In the genomic region with DNA sequence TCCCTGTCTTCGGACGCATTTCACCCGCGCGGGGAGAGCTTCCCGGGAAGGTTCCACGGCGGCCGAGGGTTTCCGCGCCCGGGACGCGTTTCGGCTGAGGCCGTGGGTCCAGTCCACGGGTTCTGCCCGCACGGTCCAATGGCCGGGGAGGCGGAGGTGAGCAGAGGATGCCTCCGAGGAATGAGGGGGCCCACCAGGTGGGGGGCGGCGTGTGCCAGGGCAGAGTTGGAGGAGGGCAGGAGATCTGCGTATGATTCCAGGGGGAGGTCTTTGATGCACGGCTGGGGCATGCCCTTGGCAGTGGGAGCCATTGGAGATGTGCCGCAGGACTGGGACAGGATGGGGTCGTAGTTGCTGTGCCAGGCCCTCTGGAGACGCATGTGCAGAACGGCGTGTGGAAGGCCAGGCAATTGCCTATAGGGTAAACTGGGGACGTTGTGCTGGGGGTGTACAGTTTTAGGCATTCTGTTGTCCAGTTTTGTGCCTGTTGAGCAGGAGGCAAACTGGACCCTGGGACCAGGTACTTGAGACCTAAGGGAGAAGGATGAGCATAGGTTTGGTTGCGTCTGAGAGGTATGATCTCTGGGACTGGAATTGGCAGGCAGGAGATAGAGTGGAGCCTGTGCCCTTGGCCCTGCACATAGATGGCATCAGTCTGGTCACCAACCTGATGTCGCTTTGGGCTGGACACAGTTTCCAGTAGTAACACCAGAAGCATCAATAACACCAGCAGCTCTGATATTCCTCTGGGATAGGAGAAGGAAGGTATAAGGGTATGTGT, we compare ENCODE assay signal across 8 cellular contexts. TPM values are rescaled to one million over a fixed set of nuclear protein-coding genes. Genes with fewer than 3 reads are reported as not detected.
DNase-seq lines count a peak whose midpoint lies in the region; ATAC-seq and TF ChIP-seq lines count a peak whose summit lies in the region.

No MANE protein-coding gene starts in this region.

- peak overlapping the region; percentile 58 for H3K27ac Mint-ChIP-seq in activated CD4-positive, alpha-beta T cell treated with anti-CD3 and anti-CD28 coated beads for 36 hours
- no peak overlapping the region for H3K27ac Mint-ChIP-seq in central memory CD8-positive, alpha-beta T cell (ENCODE audit: low read depth)

- no peaks in the 10 kb centered on the region for H3K27me3 Mint-ChIP-seq in activated CD4-positive, alpha-beta T cell treated with anti-CD3 and anti-CD28 coated beads for 36 hours
- no peaks in the 10 kb centered on the region for H3K27me3 Mint-ChIP-seq in central memory CD8-positive, alpha-beta T cell

- BruUV-seq in Panc1 (replicated peaks; lab: Mats Ljungman, UMichigan) = TSS peak; percentile 41

- H3K27me3 ChIP-seq in Panc1 (ENCODE audit: control insufficient read depth, insufficient read depth, low read length) (no peaks in the 10 kb centered on the region), thymus (ENCODE audit: control insufficient read depth, insufficient read depth) (no peaks in the 10 kb centered on the region)

- intact Hi-C loops in activated CD4-positive, alpha-beta T cell treated with anti-CD3 and anti-CD28 coated beads for 36 hours (cut with DNase I, micrococcal nuclease) = loop anchor here in 1 of 2 experiments (2.0 to 10.0 kb wide), 4 partner anchors 22 to 777 kb away; a partner anchor contains a TSS
- intact Hi-C loops in Panc1 (cut with micrococcal nuclease; ENCODE audit: unreplicated experiment) = no loop called here
- intact Hi-C loops in lower leg skin (cut with DNase I; ENCODE audit: low total_unique reads) = no loop called here

- no peak for TF ChIP-seq POLR2A in lower leg skin (IDR thresholded peaks at IDR 0.05)

- TF ChIP-seq CTCF in Panc1 (IDR thresholded peaks at IDR 0.05) (no peak), lower leg skin (IDR thresholded peaks at IDR 0.05) (no peak)

- no peaks in the 10 kb centered on the region for H3K9me3 Mint-ChIP-seq in activated CD4-positive, alpha-beta T cell treated with anti-CD3 and anti-CD28 coated beads for 36 hours (ENCODE audit: low read depth)
- H3K9me3 Mint-ChIP-seq in central memory CD8-positive, alpha-beta T cell = no peaks in the 10 kb centered on the region

- POLR2A ChIA-PET in activated CD4-positive, alpha-beta T cell treated with anti-CD3 and anti-CD28 coated beads for 36 hours (lab: Charles Lee) = interaction anchor here (0.7 to 1.0 kb wide), 4 partner anchors 27 to 111 kb away, joined by 4 to 5 read pairs (median 4); a partner anchor contains a TSS
- POLR2A ChIA-PET in Panc1 (lab: Charles Lee) = interaction anchor here (0.5 to 1.2 kb wide), 2 partner anchors 66 to 135 kb away, joined by 4 read pairs; a partner anchor contains a TSS

- H3K36me3 Mint-ChIP-seq in activated CD4-positive, alpha-beta T cell treated with anti-CD3 and anti-CD28 coated beads for 36 hours (ENCODE audit: low read depth) = peaks cover 14% of the 10 kb centered on the region
- H3K36me3 Mint-ChIP-seq in central memory CD8-positive, alpha-beta T cell (ENCODE audit: insufficient read depth) = peaks cover 6% of the 10 kb centered on the region

- H3K36me3 ChIP-seq in Panc1 (ENCODE audit: control insufficient read depth, insufficient read depth, low read length) (no peaks in the 10 kb centered on the region; the same call in 1 of the 2 replicates), thymus (ENCODE audit: control insufficient read depth, insufficient read depth) (no peaks in the 10 kb centered on the region)

- peak; percentile 18 for ATAC-seq in activated CD4-positive, alpha-beta T cell treated with anti-CD3 and anti-CD28 coated beads for 36 hours
- ATAC-seq in HG03135 (IDR thresholded peaks at IDR 0.05; ENCODE audit: unreplicated experiment) (peak; percentile 7), Panc1 (peak; percentile 67), HG02588 (IDR thresholded peaks at IDR 0.05; ENCODE audit: unreplicated experiment) (no peak)
- ATAC-seq in central memory CD8-positive, alpha-beta T cell (replicated peaks; ENCODE audit: extremely low read depth, poor library complexity, severe bottlenecking) = no peak

- H3K4me3 Mint-ChIP-seq in activated CD4-positive, alpha-beta T cell treated with anti-CD3 and anti-CD28 coated beads for 36 hours = peak overlapping the region; percentile 84
- H3K4me3 Mint-ChIP-seq in central memory CD8-positive, alpha-beta T cell = peak overlapping the region; percentile 91

- WGBS in lower leg skin, 2 donors = 3 to 5% methylated on average over 10 to 30 of the region's 34 CpGs
- 8% methylated on average over 34 of the region's 34 CpGs for WGBS in thymus

- peaks cover 15% of the 10 kb centered on the region for H3K4me1 ChIP-seq in Panc1 (ENCODE audit: control insufficient read depth, insufficient read depth, low read length)
- H3K4me1 ChIP-seq in thymus (ENCODE audit: control insufficient read depth, insufficient read depth, low read length) = peaks cover 19% of the 10 kb centered on the region

- peak; percentile 63 for DNase-seq in activated CD4-positive, alpha-beta T cell treated with anti-CD3 and anti-CD28 coated beads for 36 hours
- no peak for DNase-seq in activated CD4-positive, alpha-beta T cell treated with anti-CD3 and anti-CD28 coated beads, Interleukin-2, amount 50 U/mL, for 1 hour
- DNase-seq in Panc1 (ENCODE audit: low read depth, low spot score) (no peak), lower leg skin (ENCODE audit: low spot score in 2 of 2) (no peak)
- DNase-seq in central memory CD8-positive, alpha-beta T cell (ENCODE audit: low spot score in 2 of 2) = no peak

- H3K27ac ChIP-seq in Panc1 (ENCODE audit: low read length) (peak overlapping the region; percentile 91), thymus (ENCODE audit: low read depth) (peak overlapping the region; percentile 31)

- in situ Hi-C loops in Panc1 (cut with HindIII; ENCODE audit: low pct_unique_long_range_greater_than_20kb, low sequenced_read_pairs) = no loop called here

- no peaks in the 10 kb centered on the region for H3K9me3 ChIP-seq in Panc1 (ENCODE audit: control insufficient read depth, insufficient read depth, low read depth, low read length)
- H3K9me3 ChIP-seq in thymus (ENCODE audit: control insufficient read depth) = no peaks in the 10 kb centered on the region

- CTCF ChIA-PET in activated CD4-positive, alpha-beta T cell treated with anti-CD3 and anti-CD28 coated beads for 36 hours (lab: Charles Lee) = interaction anchor here (0.6 to 1.0 kb wide), 3 partner anchors 47 to 144 kb away, joined by 3 to 4 read pairs (median 3); a partner anchor contains a TSS
- CTCF ChIA-PET in Panc1 (lab: Charles Lee) = no interaction called here

- peaks cover 26% of the 10 kb centered on the region for H3K4me1 Mint-ChIP-seq in activated CD4-positive, alpha-beta T cell treated with anti-CD3 and anti-CD28 coated beads for 36 hours
- H3K4me1 Mint-ChIP-seq in central memory CD8-positive, alpha-beta T cell = peaks cover 41% of the 10 kb centered on the region

- H3K4me3 ChIP-seq in Panc1 (ENCODE audit: low read depth in 2 of 2, low read length in 2 of 2) (peak overlapping the region; percentile 86 to 97), lower leg skin (ENCODE audit: low read depth, poor library complexity, severe bottlenecking) (peak overlapping the region; percentile 64), thymus (ENCODE audit: low read length) (peak overlapping the region; percentile 88)

RNA-seq across cellular contexts. Expression of a gene that starts 0.8 kb away (rescaled TPM):
- total RNA-seq in activated CD4-positive, alpha-beta T cell treated with anti-CD3 and anti-CD28 coated beads for 36 hours = 10 to 100 TPM in 1 of 2 experiments, 1 to 10 TPM in 1; 9.9 to 11.2 TPM
- total RNA-seq in Panc1 (2021; ENCODE audit: unreplicated experiment) (29.0 TPM), lower leg skin (10 to 100 TPM; 16.9 to 28.6 (median 23.4) TPM)
- 16.4 TPM for polyA plus RNA-seq in Panc1 (2012; ENCODE audit: insufficient read length)
- polyA plus RNA-seq in thymus = 5.2 TPM

RNA-seq across cellular contexts. Expression of a gene that starts 13.7 kb away (rescaled TPM):
- under 1 TPM; 0.25 to 0.56 TPM for total RNA-seq in activated CD4-positive, alpha-beta T cell treated with anti-CD3 and anti-CD28 coated beads for 36 hours
- total RNA-seq in Panc1 (2021; ENCODE audit: unreplicated experiment) = 1.6 TPM
- polyA plus RNA-seq in Panc1 (2012; ENCODE audit: insufficient read length) = 0.23 TPM
- total RNA-seq in lower leg skin = 10 to 100 TPM; 30.4 to 62.7 (median 42.7) TPM
- not detected for polyA plus RNA-seq in thymus

RNA-seq across cellular contexts. Expression of a gene that starts 22.1 kb away (rescaled TPM):
- total RNA-seq in activated CD4-positive, alpha-beta T cell treated with anti-CD3 and anti-CD28 coated beads for 36 hours = 1,000 to 10,000 TPM; 1,234 to 1,535 TPM
- 1,487 TPM for total RNA-seq in Panc1 (2021; ENCODE audit: unreplicated experiment)
- polyA plus RNA-seq in Panc1 (2012; ENCODE audit: insufficient read length) = 2,835 TPM
- 1,000 to 10,000 TPM; 1,758 to 2,840 (median 2,497) TPM for total RNA-seq in lower leg skin
- polyA plus RNA-seq in thymus = 942 TPM

RNA-seq across cellular contexts. Expression of a gene that starts 28.4 kb away (rescaled TPM):
- total RNA-seq in activated CD4-positive, alpha-beta T cell treated with anti-CD3 and anti-CD28 coated beads for 36 hours = 1 to 10 TPM; 2.0 to 2.5 TPM
- total RNA-seq in Panc1 (2021; ENCODE audit: unreplicated experiment) (1.6 TPM), lower leg skin (10 to 100 TPM in 2 of 4 donors, 1 to 10 TPM in 2; 4.7 to 12.0 (median 8.5) TPM)
- 3.7 TPM for polyA plus RNA-seq in Panc1 (2012; ENCODE audit: insufficient read length)
- 2.9 TPM for polyA plus RNA-seq in thymus

RNA-seq across cellular contexts. Expression of a gene that starts 30.8 kb away (rescaled TPM):
- 1 to 10 TPM; 3.3 to 4.4 TPM for total RNA-seq in activated CD4-positive, alpha-beta T cell treated with anti-CD3 and anti-CD28 coated beads for 36 hours
- not detected for total RNA-seq in Panc1 (2021; ENCODE audit: unreplicated experiment)
- polyA plus RNA-seq in Panc1 (2012; ENCODE audit: insufficient read length) = 0.35 TPM
- 1 to 10 TPM; 2.2 to 4.5 (median 2.8) TPM for total RNA-seq in lower leg skin
- 1.6 TPM for polyA plus RNA-seq in thymus

Comparison
In these comparisons a context has a peak if more than half of its experiments do, and no peak if none do; other contexts are left out.
1. ATAC-seq: peak in activated CD4-positive, alpha-beta T cell treated with anti-CD3 and anti-CD28 coated beads for 36 hours (single experiment), HG03135 (single experiment) and Panc1 (single experiment); none in central memory CD8-positive, alpha-beta T cell (single experiment) and HG02588 (single experiment).
2. RNA of a gene that starts 13.7 kb away (total RNA-seq): 30.4 to 62.7 TPM in lower leg skin; 1.6 TPM in Panc1 (single experiment) and 0.25 to 0.56 TPM in activated CD4-positive, alpha-beta T cell treated with anti-CD3 and anti-CD28 coated beads for 36 hours; every median in the first group is over 10 times any median in the second.
3. Peak in every context shown above with its lines, with median percentiles within 50 percentile points of each other: H3K4me3 ChIP-seq.